19 cellular contexts compared by ENCODE assay signal in genomic region chr7:94972296-94972695, GRCh38.
DNase-seq lines count a peak whose midpoint lies in the region; ATAC-seq, FAIRE-seq and TF ChIP-seq lines count a peak whose summit lies in the region.
"Had no signal": no experiment of that assay in that cellular context is flagged by ENCODE, and none has a peak within 500 bp of the region (broad histone marks: within the 10 kb centered on the region; RNA-seq: fewer than 3 reads in every experiment).

No MANE protein-coding gene starts in this region.

- no peaks in the 10 kb centered on the region for H3K9me3 ChIP-seq in GM23248 (ENCODE audit: low read depth)
- H3K9me3 ChIP-seq: stomach had no signal

- H3K9ac ChIP-seq in GM23248 = no peak overlapping the region

- H3K36me3 ChIP-seq in GM23248 (ENCODE audit: low read depth) = no peaks in the 10 kb centered on the region
- H3K36me3 ChIP-seq: stomach had no signal

- DNase-seq in GM23248 = peak; percentile 52
- peak; percentile 98 for DNase-seq in RCC 7860 (ENCODE audit: low spot score)
- peak; percentile 58 to 70 for DNase-seq in foreskin fibroblast
- DNase-seq in stromal cell of bone marrow (ENCODE audit: low read depth) = peak; percentile 15
- no peak for DNase-seq in naive thymus-derived CD8-positive, alpha-beta T cell
- DNase-seq: activated CD4-positive, alpha-beta T cell treated with anti-CD3 and anti-CD28 coated beads for 4 hours; activated naive CD8-positive, alpha-beta T cell treated with anti-CD3 and anti-CD28 coated beads, Interleukin-2, amount 50 U/mL, for 24 hours; activated T-cell treated with anti-CD3 and anti-CD28 coated beads, Interleukin-2, amount 50 U/mL, for 24 hours; H9; left colon; naive B cell; stomach had no signal

- no peaks in the 10 kb centered on the region for H4K20me1 ChIP-seq in GM23248 (ENCODE audit: insufficient read depth)

- H3K79me2 ChIP-seq in GM23248 (ENCODE audit: insufficient read depth) = no peaks in the 10 kb centered on the region

- peaks cover 36% of the 10 kb centered on the region for H3K4me1 ChIP-seq in GM23248 (ENCODE audit: insufficient read depth)

- in situ Hi-C loops in GM23248 (cut with MboI) = no loop called here

- WGBS in GM23248 (ENCODE audit: low coverage in 1 of 2, low lambda C conversion rate in 2 of 2, missing lambda C conversion rate in 2 of 2), 2 experiments = 7 to 8% methylated on average over 2 of the region's 2 CpGs

- no peak overlapping the region for H2AFZ ChIP-seq in GM23248

- H3K4me3 ChIP-seq in GM23248 (peak overlapping the region; percentile 8; the same call in 1 of the 2 replicates), foreskin fibroblast (ENCODE audit: low read depth in 1 of 2, low read length in 2 of 2) (no peak overlapping the region)
- H3K4me3 ChIP-seq: stomach had no signal

- H3K36me3 Mint-ChIP-seq in naive thymus-derived CD8-positive, alpha-beta T cell = peaks cover 0 to 6% (median 0%) of the 10 kb centered on the region in 3 donors

- no peak overlapping the region for H3K4me3 Mint-ChIP-seq in naive thymus-derived CD8-positive, alpha-beta T cell
- H3K4me3 Mint-ChIP-seq: activated naive CD8-positive, alpha-beta T cell treated with anti-CD3 and anti-CD28 coated beads, Interleukin-2, amount 50 U/mL, for 24 hours; activated T-cell treated with anti-CD3 and anti-CD28 coated beads, Interleukin-2, amount 50 U/mL, for 24 hours; dendritic cell treated with granulocyte-macrophage colony-stimulating factor and Interleukin-4, amounts not matched to agents 40 ng/mL and 50 ng/mL, for 4 days; H9; naive B cell; T-helper 1 cell treated with Interleukin-12 subunit alpha and Interleukin-12 subunit beta and Interleukin-4 antibody, amounts not matched to agents 30 μg/mL and 1 μg/mL, for 36 hours had no signal

- H3K27ac ChIP-seq in GM23248 = peak overlapping the region; percentile 37
- H3K27ac ChIP-seq: HL-60, stomach had no signal

- no peak for TF ChIP-seq CTCF in foreskin fibroblast (IDR thresholded peaks at IDR 0.05; ENCODE audit: low read depth, low read length)

- no peak for ATAC-seq in GM19467 (IDR thresholded peaks at IDR 0.05; ENCODE audit: unreplicated experiment)
- no peak for ATAC-seq in naive thymus-derived CD8-positive, alpha-beta T cell
- no peak for ATAC-seq in HG02610 (IDR thresholded peaks at IDR 0.05; ENCODE audit: unreplicated experiment)
- ATAC-seq: activated naive CD8-positive, alpha-beta T cell treated with anti-CD3 and anti-CD28 coated beads, Interleukin-2, amount 50 U/mL, for 24 hours; left colon; sciatic nerve had no signal

- peaks cover 0 to 14% (median 0%) of the 10 kb centered on the region in 5 donors for H3K27me3 Mint-ChIP-seq in naive thymus-derived CD8-positive, alpha-beta T cell
- H3K27me3 Mint-ChIP-seq: activated T-cell treated with anti-CD3 and anti-CD28 coated beads, Interleukin-2, amount 50 U/mL, for 24 hours; dendritic cell treated with granulocyte-macrophage colony-stimulating factor and Interleukin-4, amounts not matched to agents 40 ng/mL and 50 ng/mL, for 4 days had no signal

- no peaks in the 10 kb centered on the region for H3K9me2 ChIP-seq in GM23248 (ENCODE audit: insufficient read depth)

- H3K27ac Mint-ChIP-seq in naive thymus-derived CD8-positive, alpha-beta T cell = no peak overlapping the region
- H3K27ac Mint-ChIP-seq: activated naive CD8-positive, alpha-beta T cell treated with anti-CD3 and anti-CD28 coated beads, Interleukin-2, amount 50 U/mL, for 24 hours; activated T-cell treated with anti-CD3 and anti-CD28 coated beads, Interleukin-2, amount 50 U/mL, for 24 hours; dendritic cell treated with granulocyte-macrophage colony-stimulating factor and Interleukin-4, amounts not matched to agents 40 ng/mL and 50 ng/mL, for 4 days; H9; naive B cell; T-helper 1 cell treated with Interleukin-12 subunit alpha and Interleukin-12 subunit beta and Interleukin-4 antibody, amounts not matched to agents 30 μg/mL and 1 μg/mL, for 36 hours had no signal

- H3F3A ChIP-seq in GM23248 (ENCODE audit: insufficient read depth) = peaks cover 29% of the 10 kb centered on the region

- peak overlapping the region; percentile 30 for H3K4me2 ChIP-seq in GM23248 (ENCODE audit: unreplicated experiment)

- FAIRE-seq in RCC 7860 (lab: Jason Lieb, UNC) = no peak
- FAIRE-seq: frontal cortex had no signal

- peaks cover 0 to 18% (median 4%) of the 10 kb centered on the region in 9 donors for H3K9me3 Mint-ChIP-seq in naive thymus-derived CD8-positive, alpha-beta T cell
- H3K9me3 Mint-ChIP-seq: activated naive CD8-positive, alpha-beta T cell treated with anti-CD3 and anti-CD28 coated beads, Interleukin-2, amount 50 U/mL, for 24 hours; activated T-cell treated with anti-CD3 and anti-CD28 coated beads, Interleukin-2, amount 50 U/mL, for 24 hours; H9; T-helper 1 cell treated with Interleukin-12 subunit alpha and Interleukin-12 subunit beta and Interleukin-4 antibody, amounts not matched to agents 30 μg/mL and 1 μg/mL, for 36 hours had no signal

- H3K4me1 Mint-ChIP-seq in naive thymus-derived CD8-positive, alpha-beta T cell = no peaks in the 10 kb centered on the region

- POLR2A ChIA-PET in naive thymus-derived CD8-positive, alpha-beta T cell (lab: Charles Lee) = no interaction called here

- H3K27me3 ChIP-seq in GM23248 (replicated peaks; ENCODE audit: insufficient read depth) = no peaks in the 10 kb centered on the region; the same call in 1 of the 2 replicates
- H3K27me3 ChIP-seq: stomach had no signal

Comparison
In these comparisons a context has a peak if more than half of its experiments do, and no peak if none do; other contexts are left out.
1. DNase-seq: peak in GM23248 (single experiment), RCC 7860 (single experiment), foreskin fibroblast (2 of 2) and stromal cell of bone marrow (single experiment); none in naive thymus-derived CD8-positive, alpha-beta T cell (0 of 10).